Comparison of ENCODE assay signal across 1 cellular context in the genomic region with DNA sequence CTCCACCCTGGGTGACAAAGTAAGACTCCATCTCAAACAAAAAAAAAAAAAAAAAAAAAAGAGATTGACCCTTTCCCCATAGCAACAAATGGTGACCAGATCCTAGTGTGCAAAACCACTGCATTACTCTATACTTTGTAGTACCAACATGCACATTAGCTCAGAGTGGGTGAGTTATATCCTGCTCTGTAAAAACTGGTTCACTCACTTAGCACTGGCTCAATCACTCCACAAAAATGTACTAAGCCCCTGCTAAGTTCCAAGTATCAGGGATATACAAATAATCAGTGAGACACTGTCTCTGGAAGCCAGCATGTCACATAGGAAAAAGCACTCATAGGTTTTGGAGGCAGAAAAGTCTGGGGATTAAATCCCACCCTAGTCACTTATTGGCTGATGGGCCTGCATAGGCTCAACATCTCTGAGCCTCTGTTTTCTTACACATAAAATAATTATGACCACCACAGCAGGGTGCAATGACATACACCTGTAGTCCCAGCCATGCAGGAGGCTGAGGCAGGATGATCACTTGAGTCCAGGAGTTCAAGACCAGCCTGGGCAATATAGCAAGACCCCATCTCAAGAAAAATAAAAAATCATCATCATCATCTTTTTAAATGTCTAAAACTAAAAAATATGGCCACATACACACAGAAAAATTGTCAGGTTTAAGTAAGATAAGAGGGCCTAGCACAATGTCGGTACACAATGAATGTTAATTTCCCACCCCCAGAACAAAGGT.
TF ChIP-seq lines count a peak whose summit lies in the region.

No MANE protein-coding gene starts in this region.

TF ChIP-seq in HepG2, 621 proteins besides CTCF, POLR2A, EP300 and RAD21 (continued from another document):
- TF ChIP-seq MEF2D (CRISPR knock-in tag; IDR thresholded peaks at IDR 0.05) (no peak), KLF9 (CRISPR knock-in tag; IDR thresholded peaks at IDR 0.05; ENCODE audit: low read depth) (no peak), NR2F1 (CRISPR knock-in tag; IDR thresholded peaks at IDR 0.05) (no peak)
TF ChIP-seq in HepG2: peak in this region for 1.
